In genomic region chr3:107431298-107432012, GRCh38 we compare ENCODE assay signal across 8 cellular contexts. TPM values are rescaled to one million over a fixed set of nuclear protein-coding genes. Genes with fewer than 3 reads are reported as not detected.
DNase-seq lines count a peak whose midpoint lies in the region; ATAC-seq and TF ChIP-seq lines count a peak whose summit lies in the region.

No MANE protein-coding gene starts in this region.

- CTCF ChIA-PET in activated CD4-positive, alpha-beta memory T cell treated with anti-CD3 and anti-CD28 coated beads, Interleukin-2, amount 10 ng/mL, durations not matched to agents 7 days and 5 days (lab: Charles Lee), result interaction anchor here (0.6 to 3.8 kb wide), 8 partner anchors 10 to 197 kb away, joined by 3 to 40 read pairs (median 8); no protein-coding TSS in a partner anchor

- 0 out of 2 replicates have a peak, but pooled peaks have one; percentile 6 for TF ChIP-seq CTCF in BE2C (IDR thresholded peaks at IDR 0.05; ENCODE audit: low read depth, low read length)
- no peak for TF ChIP-seq CTCF in lung (IDR thresholded peaks at IDR 0.05; ENCODE audit: control extremely low read depth, extremely low read depth)

- WGBS in lung, 2 donors, result 0 to 1% methylated on average over 59 to 79 of the region's 80 CpGs

- peaks cover 17% of the 10 kb centered on the region for H3K4me1 Mint-ChIP-seq in activated CD4-positive, alpha-beta memory T cell treated with anti-CD3 and anti-CD28 coated beads, Interleukin-2, amount 10 ng/mL, durations not matched to agents 7 days and 5 days

- POLR2A ChIA-PET in activated CD4-positive, alpha-beta memory T cell treated with anti-CD3 and anti-CD28 coated beads, Interleukin-2, amount 10 ng/mL, durations not matched to agents 7 days and 5 days (lab: Charles Lee), result interaction anchor here (0.7 to 2.2 kb wide), 5 partner anchors 93 to 1158 kb away, joined by 3 to 5 read pairs (median 5); partner anchors contain the start of genes CIP2A and DZIP3

- peak; percentile 70 for ATAC-seq in GM18907 (IDR thresholded peaks at IDR 0.05; ENCODE audit: unreplicated experiment)
- peak; percentile 64 for ATAC-seq in HG03095 (IDR thresholded peaks at IDR 0.05; ENCODE audit: unreplicated experiment)
- peak; percentile 76 for ATAC-seq in lung (ENCODE audit: insufficient read depth, low FRiP score)

- H3K36me3 ChIP-seq in BE2C, result no peaks in the 10 kb centered on the region
- H3K36me3 ChIP-seq in effector memory CD4-positive, alpha-beta T cell (ENCODE audit: control insufficient read depth, insufficient read depth, low read length), result no peaks in the 10 kb centered on the region
- no peaks in the 10 kb centered on the region for H3K36me3 ChIP-seq in lung (ENCODE audit: control insufficient read depth in 2 of 2, insufficient read depth in 2 of 2, low read length in 2 of 2)

- H3K27ac ChIP-seq in effector memory CD4-positive, alpha-beta T cell (ENCODE audit: insufficient read depth, low read length, poor library complexity, severe bottlenecking), result peak overlapping the region; percentile 30
- H3K27ac ChIP-seq in lung (ENCODE audit: low read depth in 1 of 2, low read length in 1 of 2), result peak overlapping the region; percentile 95 to 100

- H3K27me3 Mint-ChIP-seq in activated CD4-positive, alpha-beta memory T cell treated with anti-CD3 and anti-CD28 coated beads, Interleukin-2, amount 10 ng/mL, durations not matched to agents 7 days and 5 days, result peaks cover 24% of the 10 kb centered on the region

- H3K9me3 Mint-ChIP-seq in activated CD4-positive, alpha-beta memory T cell treated with anti-CD3 and anti-CD28 coated beads, Interleukin-2, amount 10 ng/mL, durations not matched to agents 7 days and 5 days, result no peaks in the 10 kb centered on the region

- DNase-seq in BE2C, result peak; percentile 80
- DNase-seq in NCI-H69 (lab: John Stamatoyannopoulos, UW), result peak; percentile 53
- DNase-seq in activated CD4-positive, alpha-beta memory T cell treated with anti-CD3 and anti-CD28 coated beads, Interleukin-2, amount 10 ng/mL, durations not matched to agents 7 days and 5 days, result peak; percentile 45
- peak in 2 of 3 donors; percentile 8 to 14 for DNase-seq in effector memory CD4-positive, alpha-beta T cell
- peak; percentile 78 for DNase-seq in lung (ENCODE audit: low spot score)
- DNase-seq in stimulated activated CD8-positive, alpha-beta memory T cell treated with anti-CD3 and anti-CD28 coated beads, Interleukin-15, amount 100 ng/mL, for 48 hours (ENCODE audit: low read depth in 2 of 2), result peak; percentile 16 to 19

- no peaks in the 10 kb centered on the region for H3K36me3 Mint-ChIP-seq in activated CD4-positive, alpha-beta memory T cell treated with anti-CD3 and anti-CD28 coated beads, Interleukin-2, amount 10 ng/mL, durations not matched to agents 7 days and 5 days (ENCODE audit: low read depth)

- H3K4me3 Mint-ChIP-seq in activated CD4-positive, alpha-beta memory T cell treated with anti-CD3 and anti-CD28 coated beads, Interleukin-2, amount 10 ng/mL, durations not matched to agents 7 days and 5 days, result peak overlapping the region; percentile 82

- no peaks in the 10 kb centered on the region for H3K9me3 ChIP-seq in BE2C
- no peaks in the 10 kb centered on the region for H3K9me3 ChIP-seq in effector memory CD4-positive, alpha-beta T cell (ENCODE audit: control insufficient read depth, low read length)
- no peaks in the 10 kb centered on the region for H3K9me3 ChIP-seq in lung (ENCODE audit: control insufficient read depth in 2 of 2, insufficient read depth in 1 of 2, low read length in 1 of 2)

- H3K4me3 ChIP-seq in BE2C (ENCODE audit: low read depth, low read length) (peak overlapping the region; percentile 78), lung (peak overlapping the region; percentile 95)
- peak overlapping the region; percentile 80 for H3K4me3 ChIP-seq in effector memory CD4-positive, alpha-beta T cell (ENCODE audit: insufficient read depth, low read depth, low read length, poor library complexity, severe bottlenecking)

- no peaks in the 10 kb centered on the region for H3K4me1 ChIP-seq in BE2C
- peaks cover 15% of the 10 kb centered on the region for H3K4me1 ChIP-seq in effector memory CD4-positive, alpha-beta T cell (ENCODE audit: control insufficient read depth, insufficient read depth, low read length, poor library complexity, severe bottlenecking)
- H3K4me1 ChIP-seq in lung (ENCODE audit: control insufficient read depth in 2 of 2, insufficient read depth in 2 of 2, low read length in 2 of 2), result peaks cover 0 to 6% of the 10 kb centered on the region in 2 donors

- H3K27me3 ChIP-seq in BE2C (no peaks in the 10 kb centered on the region), lung (ENCODE audit: control insufficient read depth, insufficient read depth) (no peaks in the 10 kb centered on the region)
- no peaks in the 10 kb centered on the region for H3K27me3 ChIP-seq in effector memory CD4-positive, alpha-beta T cell (replicated peaks; ENCODE audit: control insufficient read depth, insufficient read depth, low read length, poor library complexity, severe bottlenecking)

- H3K27ac Mint-ChIP-seq in activated CD4-positive, alpha-beta memory T cell treated with anti-CD3 and anti-CD28 coated beads, Interleukin-2, amount 10 ng/mL, durations not matched to agents 7 days and 5 days, result peak overlapping the region; percentile 77

RNA-seq across cellular contexts. Expression of gene CCDC54, which starts 54.2 kb away (rescaled TPM):
- not detected for polyA plus RNA-seq in BE2C (2012; ENCODE audit: insufficient read depth, insufficient read length, low read depth)
- not detected for total RNA-seq in activated CD4-positive, alpha-beta memory T cell treated with anti-CD3 and anti-CD28 coated beads, Interleukin-2, amount 10 ng/mL, durations not matched to agents 7 days and 5 days
- total RNA-seq in lung, result not detected
- not detected for polyA plus RNA-seq in lung

Comparison
In these comparisons a context has a peak if more than half of its experiments do, and no peak if none do; other contexts are left out.
1. Peak in every context shown above with its lines: DNase-seq, ATAC-seq, H3K4me3 ChIP-seq and H3K27ac ChIP-seq.
2. DNase-seq: peak in every context shown above with its lines; median percentile 80 in BE2C; 78 in lung; 53 in NCI-H69; 45 in activated CD4-positive, alpha-beta memory T cell treated with anti-CD3 and anti-CD28 coated beads, Interleukin-2, amount 10 ng/mL, durations not matched to agents 7 days and 5 days; 18 in stimulated activated CD8-positive, alpha-beta memory T cell treated with anti-CD3 and anti-CD28 coated beads, Interleukin-15, amount 100 ng/mL, for 48 hours; 11 in effector memory CD4-positive, alpha-beta T cell.